Comparison of ENCODE assay signal across 16 cellular contexts in genomic region chr2:23544589-23545295, GRCh38.
"Had no signal": no experiment of that assay in that cellular context is flagged by ENCODE, and none has a peak within 500 bp of the region (broad histone marks: within the 10 kb centered on the region; RNA-seq: fewer than 3 reads in every experiment).

No MANE protein-coding gene starts in this region.

- H3K36me3 ChIP-seq: ascending aorta, tibial artery, uterus had no signal

- FAIRE-seq: endometrium, keratinocyte had no signal

- H3K9me3 Mint-ChIP-seq: activated T-helper 17 cell treated with anti-CD3 and anti-CD28 coated beads, Interleukin-2, amount 50 U/mL, for 72 hours; memory B cell; natural killer cell treated with Interleukin-12 subunit alpha and Interleukin-12 subunit beta and Interleukin-15 and Interleukin-18, amount 100 ng/mL, for 72 hours; stimulated activated naive B cell treated with anti-CD40 and anti-IgM and Interleukin-4, amounts not matched to agents 10 μg/mL and 1 μg/mL and 100 μg/mL, for 72 hours had no signal

- H3K27ac Mint-ChIP-seq: activated T-helper 17 cell treated with anti-CD3 and anti-CD28 coated beads, Interleukin-2, amount 50 U/mL, for 72 hours; memory B cell; natural killer cell treated with Interleukin-12 subunit alpha and Interleukin-12 subunit beta and Interleukin-15 and Interleukin-18, amount 100 ng/mL, for 72 hours; stimulated activated naive B cell treated with anti-CD40 and anti-IgM and Interleukin-4, amounts not matched to agents 10 μg/mL and 1 μg/mL and 100 μg/mL, for 72 hours had no signal

- H3K4me3 ChIP-seq: ascending aorta, psoas muscle, tibial artery, uterus had no signal

- DNase-seq: activated CD4-positive, alpha-beta T cell treated with anti-CD3 and anti-CD28 coated beads, Interleukin-2, amount 50 U/mL, for 4 hours; activated naive CD4-positive, alpha-beta T cell treated with Interleukin-2 at 50 U/mL for 16 hours; hippocampal formation; psoas muscle; stimulated activated naive B cell treated with anti-CD40 and anti-IgM and Interleukin-4, amounts not matched to agents 10 μg/mL and 1 μg/mL and 100 μg/mL, for 72 hours; tibial artery; uterus had no signal

- H3K9me3 ChIP-seq: ascending aorta, psoas muscle, tibial artery, uterus had no signal

- H3K36me3 Mint-ChIP-seq: natural killer cell treated with Interleukin-12 subunit alpha and Interleukin-12 subunit beta and Interleukin-15 and Interleukin-18, amount 100 ng/mL, for 72 hours; stimulated activated naive B cell treated with anti-CD40 and anti-IgM and Interleukin-4, amounts not matched to agents 10 μg/mL and 1 μg/mL and 100 μg/mL, for 72 hours had no signal

- H3K27ac ChIP-seq: psoas muscle, uterus had no signal

- H3K27me3 ChIP-seq: ascending aorta, tibial artery, uterus had no signal

- H3K4me1 Mint-ChIP-seq: activated T-helper 17 cell treated with anti-CD3 and anti-CD28 coated beads, Interleukin-2, amount 50 U/mL, for 72 hours; memory B cell; stimulated activated naive B cell treated with anti-CD40 and anti-IgM and Interleukin-4, amounts not matched to agents 10 μg/mL and 1 μg/mL and 100 μg/mL, for 72 hours had no signal

- ATAC-seq: activated CD4-positive, CD25-positive, alpha-beta regulatory T cell treated with anti-CD3 and anti-CD28 coated beads, Interleukin-2, amount 50 U/mL, for 24 hours; activated T-helper 17 cell treated with anti-CD3 and anti-CD28 coated beads, Interleukin-2, amount 50 U/mL, for 72 hours; esophagus mucosa; left lobe of liver; natural killer cell treated with Interleukin-12 subunit alpha and Interleukin-12 subunit beta and Interleukin-15 and Interleukin-18, amount 100 ng/mL, for 72 hours; psoas muscle had no signal

- H3K27me3 Mint-ChIP-seq: activated T-helper 17 cell treated with anti-CD3 and anti-CD28 coated beads, Interleukin-2, amount 50 U/mL, for 72 hours had no signal

- H3K4me3 Mint-ChIP-seq: activated T-helper 17 cell treated with anti-CD3 and anti-CD28 coated beads, Interleukin-2, amount 50 U/mL, for 72 hours; memory B cell; natural killer cell treated with Interleukin-12 subunit alpha and Interleukin-12 subunit beta and Interleukin-15 and Interleukin-18, amount 100 ng/mL, for 72 hours; stimulated activated naive B cell treated with anti-CD40 and anti-IgM and Interleukin-4, amounts not matched to agents 10 μg/mL and 1 μg/mL and 100 μg/mL, for 72 hours had no signal
